Comparison of ENCODE assay signal across 14 cellular contexts in the genomic region with DNA sequence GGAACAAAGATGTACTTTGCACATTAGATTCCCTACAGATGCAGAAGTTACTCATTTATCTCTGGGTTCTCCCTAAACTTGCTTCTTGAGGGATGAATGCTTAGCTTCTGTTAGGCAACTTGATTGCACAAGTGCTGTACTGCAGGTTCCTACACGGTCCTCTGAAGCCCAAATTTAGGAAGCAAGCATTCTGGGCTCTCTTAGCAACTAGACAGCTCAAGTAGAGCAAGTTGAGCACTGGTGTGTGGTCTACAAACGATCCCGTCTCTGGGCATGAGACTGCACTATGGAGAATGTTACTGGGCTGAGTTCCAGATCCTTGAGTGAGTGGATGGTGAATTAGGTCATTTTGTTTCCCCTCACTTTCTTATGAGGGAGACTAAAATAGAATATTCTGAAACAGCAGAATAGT. TPM values are rescaled to one million over a fixed set of nuclear protein-coding genes. Genes with fewer than 3 reads are reported as not detected.
A peak's percentile ranks its signal among the peaks of the same experiment; 100 is the strongest.
DNase-seq lines count a peak whose midpoint lies in the region; ATAC-seq and TF ChIP-seq lines count a peak whose summit lies in the region.
"Had no signal": no experiment of that assay in that cellular context is flagged by ENCODE, and none has a peak within 500 bp of the region (broad histone marks: within the 10 kb centered on the region; RNA-seq: fewer than 3 reads in every experiment).

No MANE protein-coding gene starts in this region.

- H3K4me1 ChIP-seq in Caco-2: no peaks in the 10 kb centered on the region

- H3K27me3 ChIP-seq in Caco-2 (replicated peaks; ENCODE audit: control insufficient read depth, insufficient read depth, low read length): no peaks in the 10 kb centered on the region

- BruUV-seq in Caco-2 (replicated peaks; lab: Mats Ljungman, UMichigan): no TSS peak

- POLR2A ChIA-PET in Caco-2 (lab: Charles Lee): no interaction called here

- no peak overlapping the region for H3K27ac Mint-ChIP-seq in Caco-2 (ENCODE audit: unreplicated experiment)
- H3K27ac Mint-ChIP-seq: CD4-positive, alpha-beta memory T cell had no signal

- H3K4me3 ChIP-seq in coronary artery: peak overlapping the region; percentile 31
- H3K4me3 ChIP-seq in Caco-2 (ENCODE audit: low read depth, low read length): no peak overlapping the region

- H3K36me3 ChIP-seq in Caco-2 (ENCODE audit: control insufficient read depth, insufficient read depth, low read length): no peaks in the 10 kb centered on the region

- peaks cover 11% of the 10 kb centered on the region for H3K9me3 Mint-ChIP-seq in Caco-2 (ENCODE audit: unreplicated experiment)

- H3K27me3 Mint-ChIP-seq in Caco-2 (ENCODE audit: insufficient read depth, unreplicated experiment): peaks cover 4% of the 10 kb centered on the region
- H3K27me3 Mint-ChIP-seq: CD4-positive, alpha-beta memory T cell had no signal

- H3K27ac ChIP-seq in coronary artery: peak overlapping the region; percentile 57 to 69

- DNase-seq in AG20443 (ENCODE audit: low spot score) (peak; percentile 63), MV-4-11 (lab: John Stamatoyannopoulos, UW) (peak; percentile 57), coronary artery (ENCODE audit: low spot score) (no peak), midbrain (lab: John Stamatoyannopoulos, UW) (peak; percentile 51), Caco-2 (no peak), GM20000 (ENCODE audit: low spot score) (no peak)
- no peak for DNase-seq in activated CD8-positive, alpha-beta memory T cell treated with anti-CD3 and anti-CD28 coated beads, Interleukin-2, amount 50 U/mL, for 4 hours
- DNase-seq: activated effector memory CD4-positive, alpha-beta T cell treated with Interleukin-2 at 50 U/mL for 16 hours; CD4-positive, alpha-beta memory T cell; effector memory CD4-positive, alpha-beta T cell; NCI-H2029; stimulated activated CD4-positive, alpha-beta T cell treated with anti-CD3 and anti-CD28 coated beads, Interleukin-15, amount 100 ng/mL, for 24 hours had no signal

- H3K9me3 ChIP-seq in Caco-2: no peaks in the 10 kb centered on the region

- no peaks in the 10 kb centered on the region for H3K4me1 Mint-ChIP-seq in Caco-2 (ENCODE audit: low read depth, unreplicated experiment)
- H3K4me1 Mint-ChIP-seq: CD4-positive, alpha-beta memory T cell had no signal

- CTCF ChIA-PET in Caco-2 (lab: Charles Lee): no interaction called here

- ATAC-seq in HG02885 (IDR thresholded peaks at IDR 0.05; ENCODE audit: poor library complexity, unreplicated experiment): no peak
- ATAC-seq: activated CD4-positive, CD25-positive, alpha-beta regulatory T cell treated with anti-CD3 and anti-CD28 coated beads, Interleukin-2, amount 50 U/mL, for 24 hours had no signal

- TF ChIP-seq CTCF in coronary artery (IDR thresholded peaks at IDR 0.05) (no peak), Caco-2 (IDR thresholded peaks at IDR 0.05; ENCODE audit: insufficient read depth in 1 of 2, low read depth in 1 of 2, low read length in 1 of 2, severe bottlenecking in 1 of 2, unreplicated experiment in 1 of 2) (no peak), GM20000 (IDR thresholded peaks at IDR 0.05; ENCODE audit: extremely low read depth, missing control alignments) (no peak)

- no peaks in the 10 kb centered on the region for H3K36me3 Mint-ChIP-seq in Caco-2 (ENCODE audit: insufficient read depth, unreplicated experiment)
- H3K36me3 Mint-ChIP-seq: CD4-positive, alpha-beta memory T cell had no signal

- intact Hi-C loops in Caco-2 (cut with micrococcal nuclease; ENCODE audit: unreplicated experiment): no loop called here

- no peak overlapping the region for H3K4me3 Mint-ChIP-seq in Caco-2 (ENCODE audit: unreplicated experiment)
- H3K4me3 Mint-ChIP-seq: CD4-positive, alpha-beta memory T cell had no signal

RNA-seq across cellular contexts. Expression of gene SEMA3D, which starts 14.3 kb away (rescaled TPM):
- 0.61 and 0.84 TPM in 2 replicates for total RNA-seq in Caco-2 (2022)
- total RNA-seq: CD4-positive, alpha-beta memory T cell had no signal

Comparison
In these comparisons a context has a peak if more than half of its experiments do, and no peak if none do; other contexts are left out.
1. DNase-seq: peak in AG20443 (single experiment), MV-4-11 (single experiment) and midbrain (single experiment); none in coronary artery (single experiment), Caco-2 (0 of 2), GM20000 (single experiment) and activated CD8-positive, alpha-beta memory T cell treated with anti-CD3 and anti-CD28 coated beads, Interleukin-2, amount 50 U/mL, for 4 hours (single experiment).